Comparison of ENCODE assay signal across 1 cellular context in the genomic region with DNA sequence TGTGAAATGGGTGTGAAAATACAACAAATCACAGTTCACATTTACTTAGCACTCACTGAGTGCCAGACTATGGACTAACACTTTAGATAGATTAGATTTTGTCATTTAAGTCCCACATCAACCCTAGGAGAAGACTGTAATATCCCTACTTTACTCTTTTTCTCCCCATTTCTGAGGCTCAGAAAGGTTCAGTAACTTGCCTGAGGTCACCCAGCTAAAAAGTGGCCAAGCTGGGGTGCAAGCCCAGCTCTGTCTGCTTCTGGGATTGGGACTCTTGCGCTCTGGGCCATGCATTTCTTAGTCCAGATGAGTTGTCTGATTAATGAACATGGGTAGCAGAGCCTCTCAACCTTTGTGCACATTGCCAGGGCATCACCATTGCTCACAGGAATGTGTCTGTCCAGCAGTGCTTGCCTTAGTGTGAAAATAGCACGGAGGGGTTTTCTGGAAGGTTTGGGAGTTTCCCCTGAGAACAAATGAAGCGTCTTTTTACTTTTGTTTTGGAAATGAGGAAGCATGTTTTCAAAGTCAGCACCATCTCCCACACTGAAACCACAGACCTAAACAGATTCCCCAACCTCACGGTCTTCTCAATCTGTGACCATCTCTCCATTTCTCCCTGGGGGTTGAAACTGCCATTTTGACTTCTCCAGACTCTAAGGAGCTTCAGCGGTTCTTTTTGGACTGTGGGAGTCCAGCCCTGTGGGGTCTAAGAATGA.
TF ChIP-seq lines count a peak whose summit lies in the region.

No MANE protein-coding gene starts in this region.

TF ChIP-seq in H1, 55 proteins besides CTCF, POLR2A, EP300 and RAD21:
- TF ChIP-seq, protein P1, sequence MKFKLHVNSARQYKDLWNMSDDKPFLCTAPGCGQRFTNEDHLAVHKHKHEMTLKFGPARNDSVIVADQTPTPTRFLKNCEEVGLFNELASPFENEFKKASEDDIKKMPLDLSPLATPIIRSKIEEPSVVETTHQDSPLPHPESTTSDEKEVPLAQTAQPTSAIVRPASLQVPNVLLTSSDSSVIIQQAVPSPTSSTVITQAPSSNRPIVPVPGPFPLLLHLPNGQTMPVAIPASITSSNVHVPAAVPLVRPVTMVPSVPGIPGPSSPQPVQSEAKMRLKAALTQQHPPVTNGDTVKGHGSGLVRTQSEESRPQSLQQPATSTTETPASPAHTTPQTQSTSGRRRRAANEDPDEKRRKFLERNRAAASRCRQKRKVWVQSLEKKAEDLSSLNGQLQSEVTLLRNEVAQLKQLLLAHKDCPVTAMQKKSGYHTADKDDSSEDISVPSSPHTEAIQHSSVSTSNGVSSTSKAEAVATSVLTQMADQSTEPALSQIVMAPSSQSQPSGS (IDR thresholded peaks at IDR 0.05; ENCODE audit: low read length), result no peak
- no peak for TF ChIP-seq TEAD4 (IDR thresholded peaks at IDR 0.05; ENCODE audit: low read depth, low read length)
- TF ChIP-seq PHF8 (conservative IDR thresholded peaks at IDR 0.05; ENCODE audit: low read depth, low read length), result no peak
- peak; percentile 74; the same call in 1 of the 2 replicates for TF ChIP-seq KDM1A (IDR thresholded peaks at IDR 0.05; ENCODE audit: borderline replicate concordance, low read length)
